31 cellular contexts compared by ENCODE assay signal in genomic region chr2:217156801-217157200, GRCh38.
DNase-seq lines count a peak whose midpoint lies in the region; ATAC-seq, FAIRE-seq and TF ChIP-seq lines count a peak whose summit lies in the region.
"Had no signal": no experiment of that assay in that cellular context is flagged by ENCODE, and none has a peak within 500 bp of the region (broad histone marks: within the 10 kb centered on the region; RNA-seq: fewer than 3 reads in every experiment).

No MANE protein-coding gene starts in this region.

- no peak overlapping the region for H3K14ac ChIP-seq in IMR-90 (replicated peaks; ENCODE audit: low read depth, low read length)

- H3K4me3 ChIP-seq in IMR-90 (ENCODE audit: insufficient read depth, low read depth, low read length) (no peak overlapping the region), Loucy (ENCODE audit: low read length, poor library complexity, severe bottlenecking) (no peak overlapping the region), HepG2 (replicated peaks in 1 of 3; ENCODE audit: insufficient read depth in 1 of 3, low read depth in 2 of 3, low read length in 3 of 3) (no peak overlapping the region)
- H3K4me3 ChIP-seq: A549; BLaER1; BLaER1 treated with 17β-estradiol and CSF1 and Interleukin-3, amounts not matched to agents 10 nM and 100 nM had no signal

- H3K4me2 ChIP-seq in IMR-90 (ENCODE audit: low read depth, low read length) (no peak overlapping the region), Loucy (ENCODE audit: low read depth, low read length, poor library complexity, severe bottlenecking) (no peak overlapping the region), HepG2 (ENCODE audit: low read depth, low read length) (no peak overlapping the region)
- H3K4me2 ChIP-seq: A549; BLaER1; BLaER1 treated with 17β-estradiol and CSF1 and Interleukin-3, amounts not matched to agents 10 nM and 100 nM had no signal

- H3K9me2 ChIP-seq in Loucy (replicated peaks; ENCODE audit: low read depth, low read length), result no peaks in the 10 kb centered on the region

- H3K36me3 ChIP-seq in IMR-90 (ENCODE audit: control insufficient read depth, insufficient read depth, low read length) (no peaks in the 10 kb centered on the region), Loucy (ENCODE audit: insufficient read depth, low read length) (no peaks in the 10 kb centered on the region), HepG2 (replicated peaks in 1 of 2; ENCODE audit: control insufficient read depth in 1 of 2, insufficient read depth in 2 of 2, low read length in 2 of 2) (no peaks in the 10 kb centered on the region)
- H3K36me3 ChIP-seq: BE2C; BLaER1; BLaER1 treated with 17β-estradiol and CSF1 and Interleukin-3, amounts not matched to agents 10 nM and 100 nM had no signal

- H3K79me2 ChIP-seq in Loucy (ENCODE audit: insufficient read depth, low read length) (no peaks in the 10 kb centered on the region), HepG2 (ENCODE audit: insufficient read depth, low read length) (no peaks in the 10 kb centered on the region)

- WGBS in IMR-90 (ENCODE audit: extremely low coverage in 2 of 2, insufficient read length in 1 of 2), 2 experiments, result no CpG with 5 or more reads among the region's 2 CpGs
- 3% methylated on average over 2 of the region's 2 CpGs for WGBS in HepG2 (ENCODE audit: low lambda C conversion rate)

- no peak for TF ChIP-seq EP300 in HepG2 (IDR thresholded peaks at IDR 0.05; ENCODE audit: low read depth in 2 of 2, low read length in 2 of 2)
- no peak for TF ChIP-seq EP300 in HepG2 (CRISPR knock-in tag; IDR thresholded peaks at IDR 0.05; ENCODE audit: borderline replicate concordance)

- H3K23ac ChIP-seq in IMR-90 (ENCODE audit: low read depth, low read length), result no peak overlapping the region

- no peaks in the 10 kb centered on the region for H3K79me1 ChIP-seq in IMR-90 (ENCODE audit: low read depth in 1 of 2, low read length in 2 of 2)

- 0 out of 3 replicates have a peak overlapping the region, but pooled peaks have one; percentile 16 for H2BK15ac ChIP-seq in IMR-90 (ENCODE audit: low read depth, low read length)

- peak overlapping the region; percentile 29; the same call in 1 of the 2 replicates for H2BK20ac ChIP-seq in IMR-90 (ENCODE audit: low read depth, low read length)

- no peak for FAIRE-seq in HepG2 (lab: Jason Lieb, UNC)
- FAIRE-seq: A204.1, A549, D721Med had no signal

- H4K5ac ChIP-seq in IMR-90 (ENCODE audit: low read depth, low read length), result no peak overlapping the region

- no peak overlapping the region for H2AFZ ChIP-seq in IMR-90 (replicated peaks; ENCODE audit: low read length, poor library complexity)
- H2AFZ ChIP-seq in Loucy (ENCODE audit: low read length), result peak overlapping the region; percentile 2; the same call in 1 of the 2 replicates
- no peak overlapping the region for H2AFZ ChIP-seq in HepG2 (ENCODE audit: low read length)

- TF ChIP-seq POLR2A in IMR-90 (IDR thresholded peaks at IDR 0.05; ENCODE audit: low read depth, low read length) (no peak), HepG2 (IDR thresholded peaks at IDR 0.05; ENCODE audit: insufficient read depth in 1 of 2, low read depth in 2 of 2, low read length in 2 of 2) (no peak)

- H3K18ac ChIP-seq in IMR-90 (ENCODE audit: low read depth, low read length), result peak overlapping the region; percentile 24; the same call in 1 of the 2 replicates

- ATAC-seq in IMR-90 (ENCODE audit: low read depth) (no peak), HepG2 (no peak)
- ATAC-seq: A549; CD8-positive, alpha-beta T cell had no signal

- H3K9me1 ChIP-seq in IMR-90 (ENCODE audit: insufficient read depth, low read length), result peaks cover 2% of the 10 kb centered on the region; the same call in 1 of the 2 replicates

- peak overlapping the region; percentile 50; the same call in 1 of the 2 replicates for H4K91ac ChIP-seq in IMR-90 (ENCODE audit: insufficient read depth, low read depth, low read length)

- H2AK5ac ChIP-seq in IMR-90 (ENCODE audit: low read depth, low read length), result 0 out of 2 replicates have a peak overlapping the region, but pooled peaks have one; percentile 45

- H2BK5ac ChIP-seq in IMR-90 (ENCODE audit: low read depth, low read length, poor library complexity, severe bottlenecking), result no peak overlapping the region

- TF ChIP-seq RAD21 in IMR-90 (IDR thresholded peaks at IDR 0.05; ENCODE audit: low read length), result no peak
- no peak for TF ChIP-seq RAD21 in HepG2 (CRISPR knock-in tag; IDR thresholded peaks at IDR 0.05)

- TF ChIP-seq CTCF in IMR-90 (conservative IDR thresholded peaks at IDR 0.05; ENCODE audit: low read depth, low read length), result no peak
- no peak for TF ChIP-seq CTCF in Loucy (conservative IDR thresholded peaks at IDR 0.05; ENCODE audit: low read length)
- no peak for TF ChIP-seq CTCF in HepG2 (CRISPR knock-in tag; IDR thresholded peaks at IDR 0.05)

- no peak overlapping the region for H3K4ac ChIP-seq in IMR-90 (ENCODE audit: low read depth, low read length)

- no peaks in the 10 kb centered on the region for H3K27me3 ChIP-seq in IMR-90 (ENCODE audit: control insufficient read depth, insufficient read depth, low read length)
- H3K27me3 ChIP-seq in Loucy (ENCODE audit: insufficient read depth, low read length, poor library complexity, severe bottlenecking), result no peaks in the 10 kb centered on the region
- peaks cover 2 to 22% of the 10 kb centered on the region in 2 experiments; a peak in 3 of 5 replicates for H3K27me3 ChIP-seq in HepG2 (ENCODE audit: control insufficient read depth in 1 of 2, insufficient read depth in 2 of 2, low read length in 2 of 2)
- H3K27me3 ChIP-seq: BE2C, BLaER1 had no signal

- H3K27ac ChIP-seq in IMR-90 (ENCODE audit: insufficient read depth, low read length) (no peak overlapping the region), HepG2 (ENCODE audit: extremely low read length, insufficient read depth, low read length) (no peak overlapping the region)
- H3K27ac ChIP-seq: 22Rv1; A549; BLaER1; BLaER1 treated with 17β-estradiol and CSF1 and Interleukin-3, amounts not matched to agents 10 nM and 100 nM; C4-2B had no signal

- no peak overlapping the region for H2AK9ac ChIP-seq in IMR-90 (replicated peaks; ENCODE audit: low read depth, low read length, poor library complexity)

- H3F3A ChIP-seq in Loucy (ENCODE audit: low read depth), result 0 out of 2 replicates have a peak, but pooled peaks cover 3% of the 10 kb centered on the region

- BruUV-seq in IMR-90 (replicated peaks; lab: Mats Ljungman, UMichigan), result no TSS peak
- no TSS peak for BruUV-seq in HepG2 (replicated peaks; lab: Mats Ljungman, UMichigan)

- H4K20me1 ChIP-seq in IMR-90 (ENCODE audit: insufficient read depth, low read length), result no peaks in the 10 kb centered on the region
- no peaks in the 10 kb centered on the region for H4K20me1 ChIP-seq in Loucy (ENCODE audit: insufficient read depth, low read length, poor library complexity, severe bottlenecking)
- no peaks in the 10 kb centered on the region for H4K20me1 ChIP-seq in HepG2 (ENCODE audit: insufficient read depth, low read length)
- H4K20me1 ChIP-seq: BLaER1 had no signal

- H4K8ac ChIP-seq in IMR-90 (ENCODE audit: low read depth in 2 of 2, low read length in 2 of 2), result no peak overlapping the region

- POLR2A ChIA-PET in IMR-90 (lab: Charles Lee; ENCODE audit: unreplicated experiment) (no interaction called here), HepG2 (lab: Yijun Ruan, JAX) (no interaction called here)

- dilution Hi-C loops in IMR-90 (cut with HindIII; ENCODE audit: low sequenced_read_pairs, unreplicated experiment), result loop anchor here (25.0 kb wide), 1 partner anchor 470 kb away; the partner anchor contains the start of gene IGFBP5

- H3K56ac ChIP-seq in IMR-90 (ENCODE audit: extremely low read depth, insufficient read depth, low read length), result no peak overlapping the region

- DNase-seq in IMR-90, result no peak
- DNase-seq in HepG2 (ENCODE audit: low spot score), result no peak
- DNase-seq in hepatic stellate cell (ENCODE audit: low spot score), result no peak
- DNase-seq: 8988T; ACHN; AML-193; BE2C; C1 segment of cervical spinal cord; Caco-2; Calu3; CD4-positive, alpha-beta memory T cell; CD4-positive, alpha-beta T cell; CD4-positive, CD25-positive, alpha-beta regulatory T cell; CD8-positive, alpha-beta memory T cell; CD8-positive, alpha-beta T cell; COR-L47; DMS 273 treated with DMSO at 0.1 percent for 48 hours; DMS153; DMS53; DMS79; DMS79 treated with DMSO at 0.1 percent for 48 hours; DND-41; EL had no signal

- intact Hi-C loops in IMR-90 (cut with micrococcal nuclease) (no loop called here), HepG2 (cut with micrococcal nuclease; ENCODE audit: unreplicated experiment) (no loop called here)

- H3K9me3 ChIP-seq in IMR-90 (ENCODE audit: control insufficient read depth, insufficient read depth, low read length), result no peaks in the 10 kb centered on the region
- H3K9me3 ChIP-seq in Loucy (ENCODE audit: insufficient read depth, low read depth, low read length), result no peaks in the 10 kb centered on the region
- no peaks in the 10 kb centered on the region for H3K9me3 ChIP-seq in HepG2 (ENCODE audit: low read length)
- H3K9me3 ChIP-seq: A549; BE2C; BLaER1; BLaER1 treated with 17β-estradiol and CSF1 and Interleukin-3, amounts not matched to agents 10 nM and 100 nM; Caco-2 had no signal

- H2BK120ac ChIP-seq in IMR-90 (ENCODE audit: low read depth, low read length), result no peak overlapping the region; the same call in 1 of the 2 replicates

- H3K9ac ChIP-seq in IMR-90 (ENCODE audit: low read depth, low read length) (no peak overlapping the region), Loucy (ENCODE audit: low read depth, low read length, poor library complexity, severe bottlenecking) (no peak overlapping the region), HepG2 (ENCODE audit: insufficient read depth, low read depth, low read length) (no peak overlapping the region)
- H3K9ac ChIP-seq: BLaER1; BLaER1 treated with 17β-estradiol and CSF1 and Interleukin-3, amounts not matched to agents 10 nM and 100 nM had no signal

- in situ Hi-C loops in IMR-90 (cut with MboI; ENCODE audit: low sequenced_read_pairs) (loop anchor here (25.0 kb wide), 1 partner anchor 556 kb away; no protein-coding TSS in a partner anchor), HepG2 (cut with HindIII; ENCODE audit: extremely low pct_ligation_motif_present, low pct_unique_long_range_greater_than_20kb) (no loop called here)

- H3K4me1 ChIP-seq in IMR-90 (ENCODE audit: control insufficient read depth, insufficient read depth, low read length) (peaks cover 8% of the 10 kb centered on the region), Loucy (ENCODE audit: insufficient read depth, low read length, poor library complexity, severe bottlenecking) (peaks cover 32% of the 10 kb centered on the region), HepG2 (ENCODE audit: insufficient read depth, low read length) (no peaks in the 10 kb centered on the region)
- H3K4me1 ChIP-seq: Caco-2 had no signal

- CTCF ChIA-PET in IMR-90 (lab: Yijun Ruan, JAX) (no interaction called here), HepG2 (lab: Yijun Ruan, JAX; ENCODE audit: low intra/inter-chr PET ratio, low total read pairs) (no interaction called here)

TF ChIP-seq in IMR-90, 13 proteins besides CTCF, POLR2A, EP300 and RAD21 (continues in another document):
- TF ChIP-seq FOS (IDR thresholded peaks at IDR 0.05; ENCODE audit: low read depth, low read length) (no peak), MAZ (IDR thresholded peaks at IDR 0.05; ENCODE audit: borderline replicate concordance, low read depth, low read length) (no peak)
